ENCODE assay signal across 1 cellular context in the genomic region with DNA sequence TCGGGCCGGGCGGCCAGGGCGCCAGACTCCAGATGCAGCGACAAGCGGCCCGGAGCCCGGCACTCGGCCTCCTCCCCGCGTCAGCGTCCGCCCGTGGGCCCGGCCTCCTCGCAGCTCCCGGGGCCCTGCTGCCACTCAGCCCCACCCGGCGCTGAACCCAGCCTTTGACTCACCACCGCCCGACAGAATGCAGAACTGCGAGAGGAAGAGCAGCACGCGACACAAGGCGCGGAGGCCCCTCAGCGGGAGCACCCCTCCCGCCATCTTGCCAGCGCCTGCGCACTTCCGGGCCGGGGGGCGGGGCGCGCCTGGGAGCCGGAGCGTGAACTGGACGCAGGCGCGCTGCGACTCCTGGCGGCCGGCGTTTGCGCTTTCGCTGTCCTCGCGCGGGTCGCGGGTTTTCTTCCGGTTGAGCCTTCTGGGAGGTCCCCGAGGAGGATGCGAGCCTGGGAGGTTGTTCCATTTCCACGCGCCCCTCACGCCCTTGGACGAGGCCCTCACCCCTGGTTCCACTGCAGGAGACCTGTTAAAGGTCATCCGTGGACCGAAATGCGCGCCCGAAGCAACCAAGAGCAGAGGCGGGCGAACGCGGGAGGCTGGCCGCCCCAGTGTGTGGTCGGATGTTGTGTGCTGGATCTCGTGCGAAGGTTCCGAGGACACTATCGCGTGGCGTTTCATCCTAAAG.
TF ChIP-seq lines count a peak whose summit lies in the region.

A gene with protein sequence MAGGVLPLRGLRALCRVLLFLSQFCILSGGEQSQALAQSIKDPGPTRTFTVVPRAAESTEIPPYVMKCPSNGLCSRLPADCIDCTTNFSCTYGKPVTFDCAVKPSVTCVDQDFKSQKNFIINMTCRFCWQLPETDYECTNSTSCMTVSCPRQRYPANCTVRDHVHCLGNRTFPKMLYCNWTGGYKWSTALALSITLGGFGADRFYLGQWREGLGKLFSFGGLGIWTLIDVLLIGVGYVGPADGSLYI (minus strand): TSS at position 284 of the 685 bp plus-strand sequence. CDS start 20 bp downstream, at position 264.

TF ChIP-seq in K562, 482 proteins besides CTCF, POLR2A, EP300 and RAD21 (continued from another document and continues in another):
- TF ChIP-seq, protein P1, sequence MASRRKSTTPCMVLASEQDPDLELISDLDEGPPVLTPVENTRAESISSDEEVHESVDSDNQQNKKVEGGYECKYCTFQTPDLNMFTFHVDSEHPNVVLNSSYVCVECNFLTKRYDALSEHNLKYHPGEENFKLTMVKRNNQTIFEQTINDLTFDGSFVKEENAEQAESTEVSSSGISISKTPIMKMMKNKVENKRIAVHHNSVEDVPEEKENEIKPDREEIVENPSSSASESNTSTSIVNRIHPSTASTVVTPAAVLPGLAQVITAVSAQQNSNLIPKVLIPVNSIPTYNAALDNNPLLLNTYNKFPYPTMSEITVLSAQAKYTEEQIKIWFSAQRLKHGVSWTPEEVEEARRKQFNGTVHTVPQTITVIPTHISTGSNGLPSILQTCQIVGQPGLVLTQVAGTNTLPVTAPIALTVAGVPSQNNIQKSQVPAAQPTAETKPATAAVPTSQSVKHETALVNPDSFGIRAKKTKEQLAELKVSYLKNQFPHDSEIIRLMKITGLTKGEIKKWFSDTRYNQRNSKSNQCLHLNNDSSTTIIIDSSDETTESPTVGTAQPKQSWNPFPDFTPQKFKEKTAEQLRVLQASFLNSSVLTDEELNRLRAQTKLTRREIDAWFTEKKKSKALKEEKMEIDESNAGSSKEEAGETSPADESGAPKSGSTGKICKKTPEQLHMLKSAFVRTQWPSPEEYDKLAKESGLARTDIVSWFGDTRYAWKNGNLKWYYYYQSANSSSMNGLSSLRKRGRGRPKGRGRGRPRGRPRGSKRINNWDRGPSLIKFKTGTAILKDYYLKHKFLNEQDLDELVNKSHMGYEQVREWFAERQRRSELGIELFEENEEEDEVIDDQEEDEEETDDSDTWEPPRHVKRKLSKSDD (conservative IDR thresholded peaks at IDR 0.05; ENCODE audit: low read length) = peak; percentile 20; the same call in 1 of the 2 replicates
- TF ChIP-seq ZBED1 (IDR thresholded peaks at IDR 0.05) = 0 out of 2 replicates have a peak, but pooled peaks have one; percentile 46
- TF ChIP-seq CREB1 (IDR thresholded peaks at IDR 0.05) = peak; percentile 56; the same call in 1 of the 2 replicates
- peak; percentile 86 for TF ChIP-seq CREB1 (CRISPR knock-in tag; IDR thresholded peaks at IDR 0.05)
- TF ChIP-seq, protein P2, sequence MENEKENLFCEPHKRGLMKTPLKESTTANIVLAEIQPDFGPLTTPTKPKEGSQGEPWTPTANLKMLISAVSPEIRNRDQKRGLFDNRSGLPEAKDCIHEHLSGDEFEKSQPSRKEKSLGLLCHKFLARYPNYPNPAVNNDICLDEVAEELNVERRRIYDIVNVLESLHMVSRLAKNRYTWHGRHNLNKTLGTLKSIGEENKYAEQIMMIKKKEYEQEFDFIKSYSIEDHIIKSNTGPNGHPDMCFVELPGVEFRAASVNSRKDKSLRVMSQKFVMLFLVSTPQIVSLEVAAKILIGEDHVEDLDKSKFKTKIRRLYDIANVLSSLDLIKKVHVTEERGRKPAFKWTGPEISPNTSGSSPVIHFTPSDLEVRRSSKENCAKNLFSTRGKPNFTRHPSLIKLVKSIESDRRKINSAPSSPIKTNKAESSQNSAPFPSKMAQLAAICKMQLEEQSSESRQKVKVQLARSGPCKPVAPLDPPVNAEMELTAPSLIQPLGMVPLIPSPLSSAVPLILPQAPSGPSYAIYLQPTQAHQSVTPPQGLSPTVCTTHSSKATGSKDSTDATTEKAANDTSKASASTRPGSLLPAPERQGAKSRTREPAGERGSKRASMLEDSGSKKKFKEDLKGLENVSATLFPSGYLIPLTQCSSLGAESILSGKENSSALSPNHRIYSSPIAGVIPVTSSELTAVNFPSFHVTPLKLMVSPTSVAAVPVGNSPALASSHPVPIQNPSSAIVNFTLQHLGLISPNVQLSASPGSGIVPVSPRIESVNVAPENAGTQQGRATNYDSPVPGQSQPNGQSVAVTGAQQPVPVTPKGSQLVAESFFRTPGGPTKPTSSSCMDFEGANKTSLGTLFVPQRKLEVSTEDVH (IDR thresholded peaks at IDR 0.05; ENCODE audit: low read depth, partially characterized antibody) = peak; percentile 71
- TF ChIP-seq TARDBP (IDR thresholded peaks at IDR 0.05) = 0 out of 2 replicates have a peak, but pooled peaks have one; percentile 26
- no peak for TF ChIP-seq ZC3H4 (CRISPR knock-in tag; IDR thresholded peaks at IDR 0.05; ENCODE audit: borderline replicate concordance)
- TF ChIP-seq, protein P3, sequence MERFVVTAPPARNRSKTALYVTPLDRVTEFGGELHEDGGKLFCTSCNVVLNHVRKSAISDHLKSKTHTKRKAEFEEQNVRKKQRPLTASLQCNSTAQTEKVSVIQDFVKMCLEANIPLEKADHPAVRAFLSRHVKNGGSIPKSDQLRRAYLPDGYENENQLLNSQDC (CRISPR knock-in tag; IDR thresholded peaks at IDR 0.05) = no peak
- TF ChIP-seq, protein P4, sequence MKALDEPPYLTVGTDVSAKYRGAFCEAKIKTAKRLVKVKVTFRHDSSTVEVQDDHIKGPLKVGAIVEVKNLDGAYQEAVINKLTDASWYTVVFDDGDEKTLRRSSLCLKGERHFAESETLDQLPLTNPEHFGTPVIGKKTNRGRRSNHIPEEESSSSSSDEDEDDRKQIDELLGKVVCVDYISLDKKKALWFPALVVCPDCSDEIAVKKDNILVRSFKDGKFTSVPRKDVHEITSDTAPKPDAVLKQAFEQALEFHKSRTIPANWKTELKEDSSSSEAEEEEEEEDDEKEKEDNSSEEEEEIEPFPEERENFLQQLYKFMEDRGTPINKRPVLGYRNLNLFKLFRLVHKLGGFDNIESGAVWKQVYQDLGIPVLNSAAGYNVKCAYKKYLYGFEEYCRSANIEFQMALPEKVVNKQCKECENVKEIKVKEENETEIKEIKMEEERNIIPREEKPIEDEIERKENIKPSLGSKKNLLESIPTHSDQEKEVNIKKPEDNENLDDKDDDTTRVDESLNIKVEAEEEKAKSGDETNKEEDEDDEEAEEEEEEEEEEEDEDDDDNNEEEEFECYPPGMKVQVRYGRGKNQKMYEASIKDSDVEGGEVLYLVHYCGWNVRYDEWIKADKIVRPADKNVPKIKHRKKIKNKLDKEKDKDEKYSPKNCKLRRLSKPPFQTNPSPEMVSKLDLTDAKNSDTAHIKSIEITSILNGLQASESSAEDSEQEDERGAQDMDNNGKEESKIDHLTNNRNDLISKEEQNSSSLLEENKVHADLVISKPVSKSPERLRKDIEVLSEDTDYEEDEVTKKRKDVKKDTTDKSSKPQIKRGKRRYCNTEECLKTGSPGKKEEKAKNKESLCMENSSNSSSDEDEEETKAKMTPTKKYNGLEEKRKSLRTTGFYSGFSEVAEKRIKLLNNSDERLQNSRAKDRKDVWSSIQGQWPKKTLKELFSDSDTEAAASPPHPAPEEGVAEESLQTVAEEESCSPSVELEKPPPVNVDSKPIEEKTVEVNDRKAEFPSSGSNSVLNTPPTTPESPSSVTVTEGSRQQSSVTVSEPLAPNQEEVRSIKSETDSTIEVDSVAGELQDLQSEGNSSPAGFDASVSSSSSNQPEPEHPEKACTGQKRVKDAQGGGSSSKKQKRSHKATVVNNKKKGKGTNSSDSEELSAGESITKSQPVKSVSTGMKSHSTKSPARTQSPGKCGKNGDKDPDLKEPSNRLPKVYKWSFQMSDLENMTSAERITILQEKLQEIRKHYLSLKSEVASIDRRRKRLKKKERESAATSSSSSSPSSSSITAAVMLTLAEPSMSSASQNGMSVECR (CRISPR knock-in tag; IDR thresholded peaks at IDR 0.05) = peak; percentile 97
- peak; percentile 22; the same call in 1 of the 2 replicates for TF ChIP-seq MXI1 (IDR thresholded peaks at IDR 0.05; ENCODE audit: low read depth, low read length)
- TF ChIP-seq FOXK1 (CRISPR knock-in tag; IDR thresholded peaks at IDR 0.05; ENCODE audit: borderline replicate concordance) = peak; percentile 94; the same call in 1 of the 2 replicates
- TF ChIP-seq ZNF436 (CRISPR knock-in tag; IDR thresholded peaks at IDR 0.05) = no peak
- TF ChIP-seq ATF7 (IDR thresholded peaks at IDR 0.05) = peak; percentile 80; the same call in 1 of the 2 replicates
- TF ChIP-seq, protein P5, sequence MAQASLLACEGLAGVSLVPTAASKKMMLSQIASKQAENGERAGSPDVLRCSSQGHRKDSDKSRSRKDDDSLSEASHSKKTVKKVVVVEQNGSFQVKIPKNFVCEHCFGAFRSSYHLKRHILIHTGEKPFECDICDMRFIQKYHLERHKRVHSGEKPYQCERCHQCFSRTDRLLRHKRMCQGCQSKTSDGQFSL (CRISPR knock-in tag; IDR thresholded peaks at IDR 0.05) = peak; percentile 53; the same call in 1 of the 2 replicates
- TF ChIP-seq, protein P5 (tag; IDR thresholded peaks at IDR 0.05) = no peak
- TF ChIP-seq, protein P6, sequence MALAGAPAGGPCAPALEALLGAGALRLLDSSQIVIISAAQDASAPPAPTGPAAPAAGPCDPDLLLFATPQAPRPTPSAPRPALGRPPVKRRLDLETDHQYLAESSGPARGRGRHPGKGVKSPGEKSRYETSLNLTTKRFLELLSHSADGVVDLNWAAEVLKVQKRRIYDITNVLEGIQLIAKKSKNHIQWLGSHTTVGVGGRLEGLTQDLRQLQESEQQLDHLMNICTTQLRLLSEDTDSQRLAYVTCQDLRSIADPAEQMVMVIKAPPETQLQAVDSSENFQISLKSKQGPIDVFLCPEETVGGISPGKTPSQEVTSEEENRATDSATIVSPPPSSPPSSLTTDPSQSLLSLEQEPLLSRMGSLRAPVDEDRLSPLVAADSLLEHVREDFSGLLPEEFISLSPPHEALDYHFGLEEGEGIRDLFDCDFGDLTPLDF (CRISPR knock-in tag; IDR thresholded peaks at IDR 0.05) = peak; percentile 95
- TF ChIP-seq, protein P7, sequence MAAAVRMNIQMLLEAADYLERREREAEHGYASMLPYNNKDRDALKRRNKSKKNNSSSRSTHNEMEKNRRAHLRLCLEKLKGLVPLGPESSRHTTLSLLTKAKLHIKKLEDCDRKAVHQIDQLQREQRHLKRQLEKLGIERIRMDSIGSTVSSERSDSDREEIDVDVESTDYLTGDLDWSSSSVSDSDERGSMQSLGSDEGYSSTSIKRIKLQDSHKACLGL (CRISPR knock-in tag; IDR thresholded peaks at IDR 0.05; ENCODE audit: borderline replicate concordance, poor library complexity, severe bottlenecking) = peak; percentile 11
- peak; percentile 38; the same call in 1 of the 2 replicates for TF ChIP-seq KLF6 (CRISPR knock-in tag; IDR thresholded peaks at IDR 0.05; ENCODE audit: borderline replicate concordance)
- TF ChIP-seq SMAD3 (CRISPR knock-in tag; conservative IDR thresholded peaks at IDR 0.05) = peak; percentile 63; the same call in 1 of the 2 replicates
- no peak for TF ChIP-seq NFYB (IDR thresholded peaks at IDR 0.05; ENCODE audit: extremely low read depth, insufficient read length)
- peak in 1 of 2 experiments; percentile 83; a peak in 2 of 4 replicates for TF ChIP-seq NONO (IDR thresholded peaks at IDR 0.05; ENCODE audit: low read depth in 2 of 2, low read length in 1 of 2)
- TF ChIP-seq MECOM (CRISPR knock-in tag; IDR thresholded peaks at IDR 0.05) = no peak
- peak; percentile 61; the same call in 1 of the 2 replicates for TF ChIP-seq NCOA6 (IDR thresholded peaks at IDR 0.05)
- TF ChIP-seq, protein P8, sequence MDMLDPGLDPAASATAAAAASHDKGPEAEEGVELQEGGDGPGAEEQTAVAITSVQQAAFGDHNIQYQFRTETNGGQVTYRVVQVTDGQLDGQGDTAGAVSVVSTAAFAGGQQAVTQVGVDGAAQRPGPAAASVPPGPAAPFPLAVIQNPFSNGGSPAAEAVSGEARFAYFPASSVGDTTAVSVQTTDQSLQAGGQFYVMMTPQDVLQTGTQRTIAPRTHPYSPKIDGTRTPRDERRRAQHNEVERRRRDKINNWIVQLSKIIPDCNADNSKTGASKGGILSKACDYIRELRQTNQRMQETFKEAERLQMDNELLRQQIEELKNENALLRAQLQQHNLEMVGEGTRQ (CRISPR knock-in tag; IDR thresholded peaks at IDR 0.05) = peak; percentile 6; the same call in 1 of the 2 replicates
- no peak for TF ChIP-seq RFX5 (IDR thresholded peaks at IDR 0.05; ENCODE audit: low read depth, low read length)
- peak; percentile 45; the same call in 1 of the 2 replicates for TF ChIP-seq E2F3 (CRISPR knock-in tag; IDR thresholded peaks at IDR 0.05)
- TF ChIP-seq SMARCA4 (IDR thresholded peaks at IDR 0.05) = no peak
- TF ChIP-seq PML (IDR thresholded peaks at IDR 0.05; ENCODE audit: low read length) = 0 out of 2 replicates have a peak, but pooled peaks have one; percentile 54
- TF ChIP-seq TCF7L2 (IDR thresholded peaks at IDR 0.05; ENCODE audit: low read depth, low read length) = no peak
- TF ChIP-seq, protein P9, sequence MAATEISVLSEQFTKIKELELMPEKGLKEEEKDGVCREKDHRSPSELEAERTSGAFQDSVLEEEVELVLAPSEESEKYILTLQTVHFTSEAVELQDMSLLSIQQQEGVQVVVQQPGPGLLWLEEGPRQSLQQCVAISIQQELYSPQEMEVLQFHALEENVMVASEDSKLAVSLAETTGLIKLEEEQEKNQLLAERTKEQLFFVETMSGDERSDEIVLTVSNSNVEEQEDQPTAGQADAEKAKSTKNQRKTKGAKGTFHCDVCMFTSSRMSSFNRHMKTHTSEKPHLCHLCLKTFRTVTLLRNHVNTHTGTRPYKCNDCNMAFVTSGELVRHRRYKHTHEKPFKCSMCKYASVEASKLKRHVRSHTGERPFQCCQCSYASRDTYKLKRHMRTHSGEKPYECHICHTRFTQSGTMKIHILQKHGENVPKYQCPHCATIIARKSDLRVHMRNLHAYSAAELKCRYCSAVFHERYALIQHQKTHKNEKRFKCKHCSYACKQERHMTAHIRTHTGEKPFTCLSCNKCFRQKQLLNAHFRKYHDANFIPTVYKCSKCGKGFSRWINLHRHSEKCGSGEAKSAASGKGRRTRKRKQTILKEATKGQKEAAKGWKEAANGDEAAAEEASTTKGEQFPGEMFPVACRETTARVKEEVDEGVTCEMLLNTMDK (IDR thresholded peaks at IDR 0.05; ENCODE audit: borderline replicate concordance, insufficient read depth, low read depth, low read length, poor library complexity, severe bottlenecking) = peak; percentile 100
- no peak for TF ChIP-seq ZNF354B (CRISPR knock-in tag; IDR thresholded peaks at IDR 0.05)
- TF ChIP-seq BHLHE40 (IDR thresholded peaks at IDR 0.05; ENCODE audit: low read length) = peak; percentile 95
- peak; percentile 54; the same call in 1 of the 2 replicates for TF ChIP-seq FOXJ2 (tag; IDR thresholded peaks at IDR 0.05)
- no peak for TF ChIP-seq ZNF699 (CRISPR knock-in tag; IDR thresholded peaks at IDR 0.05; ENCODE audit: insufficient replicate concordance)
- peak; percentile 63; the same call in 1 of the 2 replicates for TF ChIP-seq EGR1 (conservative IDR thresholded peaks at IDR 0.05)
- TF ChIP-seq POLR2G (IDR thresholded peaks at IDR 0.05; ENCODE audit: low read depth, low read length) = peak; percentile 97
